31 cellular contexts compared by ENCODE assay signal in the genomic region with DNA sequence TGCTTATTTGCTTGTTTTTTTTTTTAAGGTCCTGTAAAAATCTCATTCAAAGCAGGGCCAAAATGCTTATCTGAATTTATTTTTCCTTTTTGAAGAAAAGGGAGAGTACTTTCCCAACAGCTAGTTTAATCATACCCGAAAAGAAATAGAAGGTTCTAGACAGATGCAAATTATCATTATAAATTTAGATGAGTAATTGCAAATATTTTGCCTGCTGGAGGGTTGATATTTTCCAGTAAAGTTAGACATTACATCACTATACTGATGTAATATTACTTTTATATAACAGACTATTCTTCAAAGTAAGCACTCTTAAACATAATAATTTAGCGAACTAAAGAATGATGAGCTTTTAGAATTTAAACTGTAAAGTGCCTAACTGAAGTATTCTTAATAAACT. TPM values are rescaled to one million over a fixed set of nuclear protein-coding genes. Genes with fewer than 3 reads are reported as not detected.
"Had no signal": no experiment of that assay in that cellular context is flagged by ENCODE, and none has a peak within 500 bp of the region (broad histone marks: within the 10 kb centered on the region; RNA-seq: fewer than 3 reads in every experiment).

No MANE protein-coding gene starts in this region.

- ATAC-seq: activated naive CD8-positive, alpha-beta T cell treated with anti-CD3 and anti-CD28 coated beads, Interleukin-2, amount 50 U/mL, for 24 hours; activated T-cell treated with anti-CD3 and anti-CD28 coated beads, Interleukin-2, amount 50 U/mL, for 4 hours; heart right ventricle; left lung; lower lobe of right lung; stimulated activated naive B cell treated with anti-CD40 and anti-IgM and Interleukin-4, amounts not matched to agents 10 μg/mL and 1 μg/mL and 100 μg/mL, for 72 hours; WTC11 had no signal

- H3K4me1 ChIP-seq: breast epithelium, heart right ventricle, left lung, lower lobe of right lung, parathyroid adenoma, right atrium auricular region, testis had no signal

- H3K36me3 ChIP-seq: breast epithelium, esophagus squamous epithelium, heart right ventricle, left lung, lower lobe of right lung, neutrophil had no signal

- DNase-seq: activated CD4-positive, alpha-beta memory T cell treated with anti-CD3 and anti-CD28 coated beads, Interleukin-2, amount 10 ng/mL, durations not matched to agents 7 days and 5 days; activated CD4-positive, alpha-beta T cell treated with anti-CD3 and anti-CD28 coated beads for 1 hour; activated CD4-positive, alpha-beta T cell treated with anti-CD3 and anti-CD28 coated beads, Interleukin-2, amount 10 ng/mL, durations not matched to agents 7 days and 5 days; activated CD8-positive, alpha-beta memory T cell treated with anti-CD3 and anti-CD28 coated beads, Interleukin-2, amount 50 U/mL, for 48 hours; activated naive CD8-positive, alpha-beta T cell treated with anti-CD3 and anti-CD28 coated beads, Interleukin-2, amount 50 U/mL, for 24 hours; activated T-cell treated with anti-CD3 and anti-CD28 coated beads, Interleukin-2, amount 50 U/mL, for 4 hours; amygdala; central memory CD4-positive, alpha-beta T cell; dermis blood vessel endothelial cell; effector CD8-positive, alpha-beta T cell; esophagus squamous epithelium; foreskin melanocyte; heart right ventricle; left lung; lower lobe of right lung; mesenchymal stem cell; nephron progenitor cell; stimulated activated CD4-positive, alpha-beta T cell treated with anti-CD3 and anti-CD28 coated beads, Interleukin-15, amount 100 ng/mL, for 24 hours; stimulated activated CD4-positive, alpha-beta T cell treated with anti-CD3 and anti-CD28 coated beads, Interleukin-2, amount 100 ng/mL, for 24 hours; stimulated activated naive B cell treated with anti-CD40 and anti-IgM and Interleukin-4, amounts not matched to agents 10 μg/mL and 1 μg/mL and 100 μg/mL, for 72 hours; SW 1271; T-helper 9 cell; testis; trophoblast cell had no signal

- H3K9ac ChIP-seq: parathyroid adenoma had no signal

- H3K9me3 ChIP-seq: breast epithelium, esophagus squamous epithelium, heart right ventricle, left lung, lower lobe of right lung, neutrophil, right atrium auricular region, testis had no signal

- H3K4me3 ChIP-seq: breast epithelium, esophagus squamous epithelium, heart right ventricle, left lung, lower lobe of right lung, right atrium auricular region, testis had no signal

- H3K27me3 ChIP-seq: breast epithelium, esophagus squamous epithelium, heart right ventricle, left lung, right atrium auricular region, testis had no signal

- H3K27ac ChIP-seq: breast epithelium, epithelial cell of prostate, esophagus squamous epithelium, heart right ventricle, left lung, lower lobe of right lung, neutrophil, parathyroid adenoma, right atrium auricular region, testis had no signal

RNA-seq across cellular contexts. Expression of gene CFAP69, which starts 14.1 kb away (rescaled TPM):
- total RNA-seq: activated CD4-positive, alpha-beta memory T cell treated with anti-CD3 and anti-CD28 coated beads, Interleukin-2, amount 10 ng/mL, durations not matched to agents 7 days and 5 days; activated CD4-positive, alpha-beta T cell treated with anti-CD3 and anti-CD28 coated beads, Interleukin-2, amount 10 ng/mL, durations not matched to agents 7 days and 5 days had no signal

RNA-seq across cellular contexts. Expression of gene STEAP2, which starts 19.3 kb away (rescaled TPM):
- total RNA-seq: activated CD4-positive, alpha-beta T cell treated with anti-CD3 and anti-CD28 coated beads, Interleukin-2, amount 10 ng/mL, durations not matched to agents 7 days and 5 days; activated T-helper 2 cell treated with anti-CD3 and anti-CD28 coated beads, Interferon-gamma antibody, Interleukin-2, Interleukin-4, amounts not matched to agents 10 μg/mL and 5 μg/mL and 100 μg/mL, durations not matched to agents 14 hours and 24 hours and 36 hours had no signal
